Comparison of ENCODE assay signal across 16 cellular contexts in the genomic region with DNA sequence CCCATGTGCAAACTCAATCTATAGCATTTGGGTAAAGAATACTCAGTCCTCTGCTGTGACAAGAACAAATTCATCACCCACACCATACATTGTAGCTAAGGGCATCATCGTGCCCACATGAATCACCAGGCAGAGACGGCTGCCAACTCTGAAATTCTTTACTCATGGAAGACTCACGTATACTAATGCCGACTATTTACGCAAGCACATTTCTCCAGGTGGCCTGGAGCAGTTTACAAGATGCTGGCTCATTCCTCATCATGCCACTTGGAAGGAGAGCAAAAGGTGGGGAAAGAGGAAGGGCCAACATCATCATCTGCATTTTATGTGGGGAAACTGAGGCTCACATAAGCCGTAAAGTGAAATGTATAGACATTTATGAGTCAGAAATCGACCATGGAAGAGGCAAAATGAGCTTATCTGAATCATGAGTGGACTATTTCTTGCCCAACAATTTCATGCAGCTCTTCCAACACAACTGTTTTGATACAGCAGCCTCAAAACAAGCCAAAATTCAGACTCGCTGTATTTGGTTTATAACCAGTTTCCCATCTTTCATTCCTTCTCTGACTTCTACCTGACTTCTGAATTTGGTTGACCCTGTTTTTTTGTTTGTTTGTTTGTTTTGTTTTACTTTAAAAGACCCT.
A peak's percentile ranks its signal among the peaks of the same experiment; 100 is the strongest.
DNase-seq lines count a peak whose midpoint lies in the region; ATAC-seq and TF ChIP-seq lines count a peak whose summit lies in the region.
"Had no signal": no experiment of that assay in that cellular context is flagged by ENCODE, and none has a peak within 500 bp of the region (broad histone marks: within the 10 kb centered on the region; RNA-seq: fewer than 3 reads in every experiment).

No MANE protein-coding gene starts in this region.

- no peak for TF ChIP-seq CTCF in Panc1 (IDR thresholded peaks at IDR 0.05)
- TF ChIP-seq CTCF in type B pancreatic cell (conservative IDR thresholded peaks at IDR 0.05), result no peak

- no peaks in the 10 kb centered on the region for H3K9me3 Mint-ChIP-seq in type B pancreatic cell
- H3K9me3 Mint-ChIP-seq: activated naive CD4-positive, alpha-beta T cell treated with anti-CD3 and anti-CD28 coated beads, Interleukin-2, amount 10 ng/mL, durations not matched to agents 7 days and 5 days; naive B cell had no signal

- H2AK5ac ChIP-seq in trophoblast cell (ENCODE audit: low read length), result no peak overlapping the region

- H3K27me3 ChIP-seq in Panc1 (ENCODE audit: control insufficient read depth, insufficient read depth, low read length), result no peaks in the 10 kb centered on the region
- H3K27me3 ChIP-seq in trophoblast cell (ENCODE audit: insufficient read depth, low read length), result no peaks in the 10 kb centered on the region

- no peak overlapping the region for H2AFZ ChIP-seq in trophoblast cell (ENCODE audit: insufficient read depth, low read length, poor library complexity)

- no peak overlapping the region for H2BK12ac ChIP-seq in trophoblast cell (ENCODE audit: low read length)

- H3K27ac ChIP-seq in Panc1 (ENCODE audit: low read length) (no peak overlapping the region), trophoblast cell (ENCODE audit: low read depth, low read length) (no peak overlapping the region)

- H3K27me3 Mint-ChIP-seq in type B pancreatic cell, result peaks cover 2% of the 10 kb centered on the region

- no TSS peak for BruUV-seq in Panc1 (replicated peaks; lab: Mats Ljungman, UMichigan)

- H3K27ac Mint-ChIP-seq in type B pancreatic cell, result no peak overlapping the region
- H3K27ac Mint-ChIP-seq: activated naive CD4-positive, alpha-beta T cell treated with anti-CD3 and anti-CD28 coated beads, Interleukin-2, amount 10 ng/mL, durations not matched to agents 7 days and 5 days had no signal

- intact Hi-C loops in Panc1 (cut with micrococcal nuclease; ENCODE audit: unreplicated experiment), result no loop called here

- H3K36me3 ChIP-seq in Panc1 (ENCODE audit: control insufficient read depth, insufficient read depth, low read length) (no peaks in the 10 kb centered on the region), trophoblast cell (ENCODE audit: control insufficient read depth in 1 of 2, insufficient read depth in 2 of 2, low read length in 2 of 2) (no peaks in the 10 kb centered on the region)

- H2BK120ac ChIP-seq in trophoblast cell (ENCODE audit: insufficient read depth, low read length, poor library complexity), result no peak overlapping the region

- no peak overlapping the region for H4K8ac ChIP-seq in trophoblast cell (ENCODE audit: low read depth, low read length)

- POLR2A ChIA-PET in Panc1 (lab: Charles Lee), result no interaction called here

- H3K9me3 ChIP-seq in Panc1 (ENCODE audit: control insufficient read depth, insufficient read depth, low read depth, low read length) (no peaks in the 10 kb centered on the region), trophoblast cell (ENCODE audit: insufficient read depth, low read depth, low read length) (no peaks in the 10 kb centered on the region)

- ATAC-seq in Panc1, result peak; percentile 69

- H4K91ac ChIP-seq in trophoblast cell (ENCODE audit: low read depth, low read length), result no peak overlapping the region

- no peak overlapping the region for H3K9ac ChIP-seq in trophoblast cell (ENCODE audit: low read length)

- in situ Hi-C loops in Panc1 (cut with HindIII; ENCODE audit: low pct_unique_long_range_greater_than_20kb, low sequenced_read_pairs), result no loop called here

- no peak overlapping the region for H3K4me3 Mint-ChIP-seq in type B pancreatic cell
- H3K4me3 Mint-ChIP-seq: activated naive CD4-positive, alpha-beta T cell treated with anti-CD3 and anti-CD28 coated beads, Interleukin-2, amount 10 ng/mL, durations not matched to agents 7 days and 5 days had no signal

- H3K4me3 ChIP-seq in Panc1 (ENCODE audit: low read depth in 2 of 2, low read length in 2 of 2) (no peak overlapping the region), trophoblast cell (ENCODE audit: low read depth, low read length) (no peak overlapping the region)
- H3K4me3 ChIP-seq: skin epidermis had no signal

- peaks cover 12% of the 10 kb centered on the region for H3K4me1 Mint-ChIP-seq in type B pancreatic cell (ENCODE audit: unreplicated experiment)
- H3K4me1 Mint-ChIP-seq: activated naive CD4-positive, alpha-beta T cell treated with anti-CD3 and anti-CD28 coated beads, Interleukin-2, amount 10 ng/mL, durations not matched to agents 7 days and 5 days; naive B cell had no signal

- no peak overlapping the region for H4K12ac ChIP-seq in trophoblast cell (ENCODE audit: low read depth, low read length)

- H2BK5ac ChIP-seq in trophoblast cell (ENCODE audit: low read depth, low read length, poor library complexity), result no peak overlapping the region

- no peaks in the 10 kb centered on the region for H3K36me3 Mint-ChIP-seq in type B pancreatic cell
- H3K36me3 Mint-ChIP-seq: activated naive CD4-positive, alpha-beta T cell treated with anti-CD3 and anti-CD28 coated beads, Interleukin-2, amount 10 ng/mL, durations not matched to agents 7 days and 5 days; naive B cell had no signal

- WGBS in trophoblast cell (ENCODE audit: extremely low coverage, insufficient coverage, insufficient read length), result no CpG with 5 or more reads among the region's 8 CpGs

- H3K4me2 ChIP-seq in trophoblast cell (ENCODE audit: low read length), result no peak overlapping the region

- CTCF ChIA-PET in Panc1 (lab: Charles Lee), result no interaction called here

- DNase-seq in 8988T (peak; percentile 39), Panc1 (ENCODE audit: low read depth, low spot score) (peak; percentile 58), dedifferentiated amniotic fluid mesenchymal stem cell (ENCODE audit: extremely low spot score) (peak; percentile 18), trophoblast cell (peak; percentile 83 to 93), DMS79 (lab: John Stamatoyannopoulos, UW) (no peak), D341Med (ENCODE audit: low spot score) (no peak), type B pancreatic cell (ENCODE audit: extremely low spot score, unreplicated experiment) (no peak)
- DNase-seq in activated naive CD4-positive, alpha-beta T cell (lab: John Stamatoyannopoulos, UW), result no peak
- DNase-seq: activated CD8-positive, alpha-beta memory T cell treated with anti-CD3 and anti-CD28 coated beads for 24 hours; activated naive CD4-positive, alpha-beta T cell treated with anti-CD3 and anti-CD28 coated beads, Interleukin-2, amount 10 ng/mL, durations not matched to agents 7 days and 5 days; Calu3; cortex of kidney; foreskin melanocyte; naive B cell; NCI-H1436 treated with DMSO at 0.1 percent for 48 hours had no signal

- H3K79me1 ChIP-seq in trophoblast cell (ENCODE audit: low read length), result no peaks in the 10 kb centered on the region

- no peaks in the 10 kb centered on the region for H3K4me1 ChIP-seq in Panc1 (ENCODE audit: control insufficient read depth, insufficient read depth, low read length)
- H3K4me1 ChIP-seq in trophoblast cell (ENCODE audit: control insufficient read depth in 1 of 2, insufficient read depth in 2 of 2, low read length in 2 of 2), result peaks cover 5 to 12% of the 10 kb centered on the region in 2 experiments

- no peak overlapping the region for H3K23ac ChIP-seq in trophoblast cell (ENCODE audit: low read length)

- no peak overlapping the region for H3K18ac ChIP-seq in trophoblast cell (ENCODE audit: low read length)

- H3K14ac ChIP-seq in trophoblast cell (ENCODE audit: low read length), result no peak overlapping the region

- no peaks in the 10 kb centered on the region for H3K79me2 ChIP-seq in trophoblast cell (ENCODE audit: control insufficient read depth, insufficient read depth, low read length, poor library complexity)

- no peak overlapping the region for H3K4ac ChIP-seq in trophoblast cell (ENCODE audit: low read depth, low read length)

Comparison
In these comparisons a context has a peak if more than half of its experiments do, and no peak if none do; other contexts are left out.
1. DNase-seq: peak in 8988T (single experiment), Panc1 (single experiment), dedifferentiated amniotic fluid mesenchymal stem cell (single experiment) and trophoblast cell (2 of 2); none in DMS79 (single experiment), activated naive CD4-positive, alpha-beta T cell (0 of 4), D341Med (single experiment) and type B pancreatic cell (single experiment).